Comparison of ENCODE assay signal across 1 cellular context in the genomic region with DNA sequence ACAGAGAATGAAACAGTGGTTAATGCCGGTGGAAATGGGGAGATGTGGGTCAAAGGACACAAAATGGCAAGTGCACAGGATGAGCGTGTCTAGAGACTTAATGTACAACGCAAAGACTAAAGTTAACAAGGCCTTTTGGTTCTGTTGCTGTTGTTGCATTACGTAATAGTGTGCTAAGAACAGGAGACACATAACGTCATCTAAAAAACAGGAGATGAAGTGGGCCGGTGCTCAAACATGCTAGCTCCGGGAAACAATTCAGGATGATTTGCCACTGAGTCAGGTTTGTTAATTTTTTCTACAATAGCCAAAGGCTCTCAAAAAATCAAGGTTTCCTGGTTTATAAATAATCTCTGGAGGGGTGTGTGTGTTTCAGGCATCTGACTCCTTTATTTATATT.
TF ChIP-seq lines count a peak whose summit lies in the region.

No MANE protein-coding gene starts in this region.

TF ChIP-seq in HepG2, 621 proteins besides CTCF, POLR2A, EP300 and RAD21 (continued from another document and continues in another):
- TF ChIP-seq ZBTB10 (CRISPR knock-in tag; IDR thresholded peaks at IDR 0.05; ENCODE audit: borderline replicate concordance) (no peak), FOXO1 (CRISPR knock-in tag; IDR thresholded peaks at IDR 0.05) (no peak), ZNF329 (CRISPR knock-in tag; IDR thresholded peaks at IDR 0.05; ENCODE audit: low read depth) (no peak), SNAI1 (CRISPR knock-in tag; IDR thresholded peaks at IDR 0.05; ENCODE audit: borderline replicate concordance) (no peak), CBX1 (IDR thresholded peaks at IDR 0.05; ENCODE audit: low read depth) (no peak), PRMT3 (CRISPR knock-in tag; IDR thresholded peaks at IDR 0.05; ENCODE audit: borderline replicate concordance, low read depth) (no peak), ZUFSP (CRISPR knock-in tag; IDR thresholded peaks at IDR 0.05; ENCODE audit: borderline replicate concordance) (no peak), ZNF749 (CRISPR knock-in tag; IDR thresholded peaks at IDR 0.05; ENCODE audit: borderline replicate concordance) (no peak), AGO1 (IDR thresholded peaks at IDR 0.05; ENCODE audit: low read depth, low read length, poor library complexity, severe bottlenecking) (no peak), ZNF75D (CRISPR knock-in tag; IDR thresholded peaks at IDR 0.05; ENCODE audit: borderline replicate concordance) (no peak), BHLHE40 (IDR thresholded peaks at IDR 0.05; ENCODE audit: low read length) (no peak), LCORL (IDR thresholded peaks at IDR 0.05) (no peak), LCORL (CRISPR knock-in tag; IDR thresholded peaks at IDR 0.05) (no peak), SPEN (CRISPR knock-in tag; IDR thresholded peaks at IDR 0.05; ENCODE audit: low read depth) (no peak), TAF15 (IDR thresholded peaks at IDR 0.05; ENCODE audit: low read depth, low read length, poor library complexity, severe bottlenecking) (no peak), FOXP4 (CRISPR knock-in tag; IDR thresholded peaks at IDR 0.05) (peak; percentile 52), PITX1 (CRISPR knock-in tag; IDR thresholded peaks at IDR 0.05) (no peak), NFRKB (IDR thresholded peaks at IDR 0.05) (no peak), ZNF792 (CRISPR knock-in tag; IDR thresholded peaks at IDR 0.05) (no peak), FOXJ3 (CRISPR knock-in tag; IDR thresholded peaks at IDR 0.05; ENCODE audit: borderline replicate concordance) (no peak), HNF4A (CRISPR knock-in tag; IDR thresholded peaks at IDR 0.05) (peak; percentile 15; the same call in 1 of the 2 replicates), ZFP90 (CRISPR knock-in tag; IDR thresholded peaks at IDR 0.05; ENCODE audit: borderline replicate concordance) (no peak), KLF13 (CRISPR knock-in tag; IDR thresholded peaks at IDR 0.05) (no peak), HES4 (CRISPR knock-in tag; IDR thresholded peaks at IDR 0.05; ENCODE audit: borderline replicate concordance) (no peak), CREB1 (IDR thresholded peaks at IDR 0.05) (no peak), CREB1 (CRISPR knock-in tag; IDR thresholded peaks at IDR 0.05) (peak; percentile 44; the same call in 1 of the 2 replicates), ELF3 (CRISPR knock-in tag; IDR thresholded peaks at IDR 0.05) (no peak), EEA1 (CRISPR knock-in tag; IDR thresholded peaks at IDR 0.05; ENCODE audit: borderline replicate concordance) (no peak), ZNF460 (CRISPR knock-in tag; IDR thresholded peaks at IDR 0.05; ENCODE audit: borderline replicate concordance) (no peak), ZNF225 (CRISPR knock-in tag; IDR thresholded peaks at IDR 0.05) (no peak), BORCS8-MEF2B (CRISPR knock-in tag; IDR thresholded peaks at IDR 0.05) (no peak), NFYB (CRISPR knock-in tag; IDR thresholded peaks at IDR 0.05) (no peak), ZNF234 (CRISPR knock-in tag; conservative IDR thresholded peaks at IDR 0.05) (no peak), RFXAP (CRISPR knock-in tag; IDR thresholded peaks at IDR 0.05; ENCODE audit: borderline replicate concordance) (no peak), ZNF513 (CRISPR knock-in tag; conservative IDR thresholded peaks at IDR 0.05) (no peak), MED1 (CRISPR knock-in tag; IDR thresholded peaks at IDR 0.05) (0 out of 2 replicates have a peak, but pooled peaks have one; percentile 23), HOMEZ (CRISPR knock-in tag; IDR thresholded peaks at IDR 0.05; ENCODE audit: low read depth) (0 out of 2 replicates have a peak, but pooled peaks have one; percentile 24), ZNF12 (CRISPR knock-in tag; IDR thresholded peaks at IDR 0.05) (no peak)
- TF ChIP-seq, protein P1, sequence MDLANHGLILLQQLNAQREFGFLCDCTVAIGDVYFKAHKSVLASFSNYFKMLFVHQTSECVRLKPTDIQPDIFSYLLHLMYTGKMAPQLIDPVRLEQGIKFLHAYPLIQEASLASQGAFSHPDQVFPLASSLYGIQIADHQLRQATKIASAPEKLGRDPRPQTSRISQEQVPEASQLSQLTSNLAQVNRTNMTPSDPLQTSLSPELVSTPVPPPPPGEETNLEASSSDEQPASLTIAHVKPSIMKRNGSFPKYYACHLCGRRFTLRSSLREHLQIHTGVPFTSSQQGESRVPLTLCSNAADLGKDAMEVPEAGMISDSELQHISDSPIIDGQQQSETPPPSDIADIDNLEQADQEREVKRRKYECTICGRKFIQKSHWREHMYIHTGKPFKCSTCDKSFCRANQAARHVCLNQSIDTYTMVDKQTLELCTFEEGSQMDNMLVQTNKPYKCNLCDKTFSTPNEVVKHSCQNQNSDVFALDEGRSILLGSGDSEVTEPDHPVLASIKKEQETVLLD (CRISPR knock-in tag; IDR thresholded peaks at IDR 0.05; ENCODE audit: low read depth) = no peak
- TF ChIP-seq, protein P2, sequence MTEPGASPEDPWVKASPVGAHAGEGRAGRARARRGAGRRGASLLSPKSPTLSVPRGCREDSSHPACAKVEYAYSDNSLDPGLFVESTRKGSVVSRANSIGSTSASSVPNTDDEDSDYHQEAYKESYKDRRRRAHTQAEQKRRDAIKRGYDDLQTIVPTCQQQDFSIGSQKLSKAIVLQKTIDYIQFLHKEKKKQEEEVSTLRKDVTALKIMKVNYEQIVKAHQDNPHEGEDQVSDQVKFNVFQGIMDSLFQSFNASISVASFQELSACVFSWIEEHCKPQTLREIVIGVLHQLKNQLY (CRISPR knock-in tag; IDR thresholded peaks at IDR 0.05) = no peak
- TF ChIP-seq, protein P3, sequence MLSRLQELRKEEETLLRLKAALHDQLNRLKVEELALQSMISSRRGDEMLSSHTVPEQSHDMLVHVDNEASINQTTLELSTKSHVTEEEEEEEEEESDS (CRISPR knock-in tag; IDR thresholded peaks at IDR 0.05; ENCODE audit: borderline replicate concordance) = no peak
